ENCODE assay signal across 17 cellular contexts in the genomic region with DNA sequence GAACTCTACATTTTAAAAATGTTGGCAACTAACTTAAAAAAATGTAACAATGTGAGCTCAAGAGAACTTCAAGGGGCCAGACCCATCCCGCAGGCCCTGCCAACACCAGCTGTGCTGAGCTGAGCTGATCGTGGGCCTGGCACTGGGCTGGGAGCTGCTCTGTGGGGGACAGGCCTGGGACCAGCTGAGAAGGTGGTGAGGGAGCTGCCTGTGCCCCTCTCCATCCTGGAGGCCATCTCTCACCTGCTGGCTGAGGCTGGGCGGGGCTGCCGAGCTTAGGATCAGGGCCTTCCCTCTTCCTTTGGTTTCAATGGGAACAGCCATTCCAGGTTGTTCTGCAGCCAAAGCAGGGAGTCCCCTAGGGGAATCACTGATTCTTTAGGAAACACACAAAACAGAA.
"Had no signal": no experiment of that assay in that cellular context is flagged by ENCODE, and none has a peak within 500 bp of the region (broad histone marks: within the 10 kb centered on the region; RNA-seq: fewer than 3 reads in every experiment).

No MANE protein-coding gene starts in this region.

- H3K4me3 ChIP-seq: body of pancreas, mucosa of descending colon, SK-N-MC, skin epidermis, tibial nerve had no signal

- H3K9me3 ChIP-seq: body of pancreas, mucosa of descending colon, tibial nerve had no signal

- H3K27ac ChIP-seq: body of pancreas, SK-N-MC had no signal

- H3K27me3 Mint-ChIP-seq: central memory CD8-positive, alpha-beta T cell had no signal

- ATAC-seq: activated CD8-positive, alpha-beta T cell treated with anti-CD3 and anti-CD28 coated beads, Interleukin-2, amount 10 ng/mL, durations not matched to agents 7 days and 5 days; body of pancreas; mucosa of descending colon; WTC11 had no signal

- DNase-seq: activated CD4-positive, alpha-beta T cell treated with anti-CD3 and anti-CD28 coated beads for 48 hours; activated CD8-positive, alpha-beta memory T cell treated with anti-CD3 and anti-CD28 coated beads, Interleukin-2, amount 50 U/mL, for 48 hours; activated CD8-positive, alpha-beta T cell treated with anti-CD3 and anti-CD28 coated beads, Interleukin-2, amount 10 ng/mL, durations not matched to agents 7 days and 5 days; activated naive CD4-positive, alpha-beta T cell treated with Interleukin-2 at 50 U/mL for 16 hours; body of pancreas; cortex of kidney; effector CD8-positive, alpha-beta T cell; hypothalamus; left cardiac atrium; nephron progenitor cell; T-helper 1 cell had no signal

- H3K9me3 Mint-ChIP-seq: central memory CD8-positive, alpha-beta T cell; nephron progenitor cell; WTC11 had no signal

- H3K4me3 Mint-ChIP-seq: activated CD8-positive, alpha-beta T cell treated with anti-CD3 and anti-CD28 coated beads, Interleukin-2, amount 10 ng/mL, durations not matched to agents 7 days and 5 days; nephron progenitor cell; WTC11 had no signal

- H3K27me3 ChIP-seq: body of pancreas, tibial nerve had no signal

- H3K4me1 Mint-ChIP-seq: WTC11 had no signal
